In the genomic region with DNA sequence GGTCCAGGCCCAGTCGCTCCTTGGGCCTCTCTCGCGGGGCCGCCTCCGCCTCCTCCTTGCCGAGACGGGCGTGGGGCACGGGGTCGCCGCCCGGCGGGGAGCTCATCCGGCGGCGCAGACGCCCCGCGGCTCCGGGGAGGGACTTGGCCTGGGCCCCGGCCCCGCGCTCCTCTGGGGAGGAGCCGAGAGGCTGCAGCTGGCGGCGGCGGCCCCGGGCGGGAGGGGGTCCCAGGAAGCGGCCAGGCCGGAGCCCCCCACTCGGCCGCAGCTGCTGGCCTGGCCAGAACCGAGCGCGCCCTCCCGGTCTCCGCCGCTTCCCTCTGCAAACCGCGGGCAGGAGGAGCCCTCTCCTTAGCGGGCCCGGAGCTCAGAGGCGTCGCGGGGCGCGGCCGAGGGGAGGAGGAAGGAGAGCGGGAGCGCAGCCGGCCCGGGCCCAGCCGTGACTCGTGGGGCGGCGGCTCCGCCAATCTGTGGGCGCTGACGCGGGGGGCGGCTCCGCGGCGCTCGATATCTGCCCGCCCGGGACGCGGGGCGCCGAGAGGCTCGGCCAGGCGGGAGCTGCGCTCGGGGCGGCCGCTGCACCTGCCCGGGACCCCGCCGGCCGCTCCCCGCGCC, we compare ENCODE assay signal across 8 cellular contexts. TPM values are rescaled to one million over a fixed set of nuclear protein-coding genes. Genes with fewer than 3 reads are reported as not detected.
DNase-seq lines count a peak whose midpoint lies in the region; ATAC-seq and TF ChIP-seq lines count a peak whose summit lies in the region.

A gene (plus strand): TSS at position 537 of the 615 bp plus-strand sequence. CDS start 629 bp downstream, outside the sequence.

- peak; percentile 31 for DNase-seq in DMS 273 treated with DMSO at 0.1 percent for 48 hours (lab: John Stamatoyannopoulos, UW)
- peak; percentile 66 for DNase-seq in NCI-H1694 treated with DMSO at 0.1 percent for 48 hours (lab: John Stamatoyannopoulos, UW)
- peak; percentile 69 for DNase-seq in activated CD8-positive, alpha-beta memory T cell treated with anti-CD3 and anti-CD28 coated beads for 24 hours
- DNase-seq in lower lobe of right lung: peak; percentile 91
- peak; percentile 42 for DNase-seq in stimulated activated CD4-positive, alpha-beta T cell treated with anti-CD3 and anti-CD28 coated beads, Interleukin-4, amount 100 ng/mL, for 24 hours

- ATAC-seq in lower lobe of right lung (peak; percentile 94 to 96), HG03439 (IDR thresholded peaks at IDR 0.05; ENCODE audit: unreplicated experiment) (no peak), HG02973 (IDR thresholded peaks at IDR 0.05; ENCODE audit: unreplicated experiment) (no peak)

- peak within 1 kb of the TSS; percentile 11 for H3K9ac ChIP-seq in endocrine pancreas (ENCODE audit: control insufficient read depth, insufficient read depth, low read length)

- peak within 1 kb of the TSS; percentile 87 for H3K27ac ChIP-seq in lower lobe of right lung

- H3K36me3 ChIP-seq in endocrine pancreas (ENCODE audit: control insufficient read depth, insufficient read depth, low read length): no peaks in the 10 kb centered on the region
- peaks cover 21% of the 10 kb centered on the region for H3K36me3 ChIP-seq in lower lobe of right lung

- H3K9me3 ChIP-seq in endocrine pancreas (ENCODE audit: control insufficient read depth, low read length) (no peaks in the 10 kb centered on the region), lower lobe of right lung (no peaks in the 10 kb centered on the region)

- H3K27me3 ChIP-seq in endocrine pancreas (ENCODE audit: control insufficient read depth, insufficient read depth, low read length): no peaks in the 10 kb centered on the region
- H3K27me3 ChIP-seq in lower lobe of right lung (ENCODE audit: low read depth): no peaks in the 10 kb centered on the region

- intact Hi-C loops in lower lobe of right lung (cut with DNase I): no loop called here

- TF ChIP-seq CTCF in lower lobe of right lung (IDR thresholded peaks at IDR 0.05): no peak

- H3K4me1 ChIP-seq in endocrine pancreas (ENCODE audit: control insufficient read depth, insufficient read depth, low read length) (no peaks in the 10 kb centered on the region), lower lobe of right lung (peaks cover 39% of the 10 kb centered on the region)

- H3K4me3 ChIP-seq in endocrine pancreas (ENCODE audit: control insufficient read depth, insufficient read depth, low read length) (no peak within 1 kb of the TSS), lower lobe of right lung (peak within 1 kb of the TSS; percentile 70)

RNA-seq across cellular contexts. Expression of the gene that starts here (rescaled TPM):
- 42.9 TPM for total RNA-seq in lower lobe of right lung

Comparison
In these comparisons a context has a peak if more than half of its experiments do, and no peak if none do; other contexts are left out.
1. DNase-seq: peak in every context shown above with its lines; median percentile 91 in lower lobe of right lung; 69 in activated CD8-positive, alpha-beta memory T cell treated with anti-CD3 and anti-CD28 coated beads for 24 hours; 66 in NCI-H1694 treated with DMSO at 0.1 percent for 48 hours; 42 in stimulated activated CD4-positive, alpha-beta T cell treated with anti-CD3 and anti-CD28 coated beads, Interleukin-4, amount 100 ng/mL, for 24 hours; 31 in DMS 273 treated with DMSO at 0.1 percent for 48 hours.
2. ATAC-seq: peak in lower lobe of right lung (2 of 2); none in HG03439 (single experiment) and HG02973 (single experiment).